In genomic region chr20:31675828-31676533, GRCh38 we compare ENCODE assay signal across 9 cellular contexts. TPM values are rescaled to one million over a fixed set of nuclear protein-coding genes. Genes with fewer than 3 reads are reported as not detected.
DNase-seq lines count a peak whose midpoint lies in the region; ATAC-seq and TF ChIP-seq lines count a peak whose summit lies in the region.
"Had no signal": no experiment of that assay in that cellular context is flagged by ENCODE, and none has a peak within 500 bp of the region (broad histone marks: within the 10 kb centered on the region; RNA-seq: fewer than 3 reads in every experiment).

No MANE protein-coding gene starts in this region.

- H3K27me3 Mint-ChIP-seq in activated T-cell treated with anti-CD3 and anti-CD28 coated beads, Interleukin-2, amount 50 U/mL, for 72 hours (ENCODE audit: low read depth) = no peaks in the 10 kb centered on the region

- H3K27ac Mint-ChIP-seq in activated T-cell treated with anti-CD3 and anti-CD28 coated beads, Interleukin-2, amount 50 U/mL, for 72 hours = peak overlapping the region; percentile 94

- no peaks in the 10 kb centered on the region for H3K9me3 ChIP-seq in heart right ventricle

- peaks cover 0 to 41% (median 0%) of the 10 kb centered on the region in 9 donors for H3K36me3 ChIP-seq in heart right ventricle

- intact Hi-C loops in heart right ventricle (cut with DNase I) = loop anchor here in 4 of 10 donors (1.0 to 5.0 kb wide), 3 partner anchors 36 to 37 kb away; no protein-coding TSS in a partner anchor

- ATAC-seq in GM19397 (IDR thresholded peaks at IDR 0.05; ENCODE audit: unreplicated experiment) (peak; percentile 45), heart right ventricle (peak in 5 of 8 donors; percentile 31 to 56 (median 33)), HG03457 (IDR thresholded peaks at IDR 0.05; ENCODE audit: unreplicated experiment) (no peak), HG03045 (IDR thresholded peaks at IDR 0.05; ENCODE audit: unreplicated experiment) (no peak)
- ATAC-seq in activated T-cell treated with anti-CD3 and anti-CD28 coated beads, Interleukin-2, amount 50 U/mL, for 72 hours (replicated peaks in 1 of 2) = peak; percentile 72 to 78

- peaks cover 57 to 100% (median 100%) of the 10 kb centered on the region in 9 donors for H3K4me1 ChIP-seq in heart right ventricle

- H3K4me3 Mint-ChIP-seq in activated T-cell treated with anti-CD3 and anti-CD28 coated beads, Interleukin-2, amount 50 U/mL, for 72 hours = peak overlapping the region; percentile 91 to 94

- peak overlapping the region in 5 of 10 donors; percentile 1 to 52 (median 3) for H3K4me3 ChIP-seq in heart right ventricle

- H3K36me3 Mint-ChIP-seq in activated T-cell treated with anti-CD3 and anti-CD28 coated beads, Interleukin-2, amount 50 U/mL, for 72 hours (ENCODE audit: insufficient read depth in 2 of 2) = peaks cover 11 to 47% of the 10 kb centered on the region in 2 donors

- peak; percentile 85 for DNase-seq in NCI-H82 (lab: John Stamatoyannopoulos, UW)
- peak; percentile 73 for DNase-seq in activated T-cell treated with anti-CD3 and anti-CD28 coated beads, Interleukin-2, amount 50 U/mL, for 72 hours
- DNase-seq in heart right ventricle = peak in 1 of 2 donors; percentile 55
- DNase-seq in stimulated activated CD4-positive, alpha-beta T cell treated with anti-CD3 and anti-CD28 coated beads, Interleukin-12 subunit alpha, Interleukin-12 subunit beta, amount 100 ng/mL, for 48 hours (ENCODE audit: low read depth in 2 of 3, low spot score in 1 of 3) = peak; percentile 50 to 69 (median 57)
- no peak for DNase-seq in NCI-H526 treated with DMSO at 0.1 percent for 48 hours (lab: John Stamatoyannopoulos, UW)

- 34 to 36% methylated on average over 10 of the region's 10 CpGs for whole genome bisulfite sequencing in heart right ventricle, 2 donors

- H3K4me1 Mint-ChIP-seq in activated T-cell treated with anti-CD3 and anti-CD28 coated beads, Interleukin-2, amount 50 U/mL, for 72 hours (ENCODE audit: low read depth) = peaks cover 100% of the 10 kb centered on the region

- H3K27ac ChIP-seq in heart right ventricle = peak overlapping the region; percentile 47 to 92 (median 84)

- no peaks in the 10 kb centered on the region for H3K9me3 Mint-ChIP-seq in activated T-cell treated with anti-CD3 and anti-CD28 coated beads, Interleukin-2, amount 50 U/mL, for 72 hours

- no peaks in the 10 kb centered on the region for H3K27me3 ChIP-seq in heart right ventricle

- no peak for TF ChIP-seq CTCF in heart right ventricle (IDR thresholded peaks at IDR 0.05)

RNA-seq across cellular contexts. Expression of gene COX4I2, which starts 38.3 kb away (rescaled TPM):
- not detected for total RNA-seq in activated T-cell treated with anti-CD3 and anti-CD28 coated beads, Interleukin-2, amount 50 U/mL, for 72 hours
- total RNA-seq in heart right ventricle = 10 to 100 TPM in 3 of 10 donors, 1 to 10 TPM in 7; 3.8 to 20.1 (median 7.5) TPM
- 100 to 1,000 TPM in 1 of 2 donors, 10 to 100 TPM in 1; 30.4 to 103 TPM for polyA plus RNA-seq in heart right ventricle
- total RNA-seq: T-helper 2 cell treated with Interferon-gamma antibody and Interleukin-4, amounts not matched to agents 100 ng/mL and 5 ng/mL, for 36 hours had no signal

RNA-seq across cellular contexts. Expression of gene BCL2L1, which starts 46.7 kb away (rescaled TPM):
- 100 to 1,000 TPM; 120 to 152 TPM for total RNA-seq in activated T-cell treated with anti-CD3 and anti-CD28 coated beads, Interleukin-2, amount 50 U/mL, for 72 hours
- 10 to 100 TPM; 34.7 to 97.4 (median 45.9) TPM for total RNA-seq in heart right ventricle
- 100 to 1,000 TPM in 1 of 2 donors, 10 to 100 TPM in 1; 35.2 to 128 TPM for polyA plus RNA-seq in heart right ventricle

Comparison
In these comparisons a context has a peak if more than half of its experiments do, and no peak if none do; other contexts are left out.
1. ATAC-seq: peak in GM19397 (single experiment), activated T-cell treated with anti-CD3 and anti-CD28 coated beads, Interleukin-2, amount 50 U/mL, for 72 hours (2 of 2) and heart right ventricle (5 of 8); none in HG03457 (single experiment) and HG03045 (single experiment).
2. RNA of gene COX4I2, which starts 38.3 kb away (total RNA-seq): 3.8 to 20.1 TPM in heart right ventricle; not detected in activated T-cell treated with anti-CD3 and anti-CD28 coated beads, Interleukin-2, amount 50 U/mL, for 72 hours; every median in the first group is over 4 times any median in the second.